20 cellular contexts compared by ENCODE assay signal in genomic region chr16:35365675-35366074, GRCh38.
"Had no signal": no experiment of that assay in that cellular context is flagged by ENCODE, and none has a peak within 500 bp of the region (broad histone marks: within the 10 kb centered on the region; RNA-seq: fewer than 3 reads in every experiment).

No MANE protein-coding gene starts in this region.

- H3K4me3 ChIP-seq: dorsolateral prefrontal cortex, gastrocnemius medialis, neural progenitor cell, tibial artery had no signal

- ATAC-seq: activated CD8-positive, alpha-beta memory T cell treated with anti-CD3 and anti-CD28 coated beads, Interleukin-2, amount 10 ng/mL, durations not matched to agents 7 days and 5 days; gastrocnemius medialis; naive thymus-derived CD4-positive, alpha-beta T cell had no signal

- FAIRE-seq: colon, urothelium cell line had no signal

- H3K4me2 ChIP-seq: neural progenitor cell had no signal

- H3K27me3 ChIP-seq: gastrocnemius medialis, neural progenitor cell, tibial artery had no signal

- H3K4me1 ChIP-seq: gastrocnemius medialis, neural progenitor cell, tibial artery had no signal

- DNase-seq: activated B cell treated with CpG ODN at 0.5 μM for 24 hours; activated CD4-positive, alpha-beta memory T cell treated with anti-CD3 and anti-CD28 coated beads, Interleukin-2, amount 10 ng/mL, durations not matched to agents 7 days and 5 days; activated CD4-positive, alpha-beta T cell treated with anti-CD3 and anti-CD28 coated beads for 4 hours; activated CD8-positive, alpha-beta memory T cell treated with anti-CD3 and anti-CD28 coated beads, Interleukin-2, amount 10 ng/mL, durations not matched to agents 7 days and 5 days; activated naive CD4-positive, alpha-beta T cell treated with Interleukin-2 at 50 U/mL for 16 hours; activated naive CD8-positive, alpha-beta T cell treated with anti-CD3 and anti-CD28 coated beads, Interleukin-2, amount 10 ng/mL, durations not matched to agents 7 days and 5 days; amygdala; caudate nucleus; dorsolateral prefrontal cortex; erythroblast; immature natural killer cell; mesenchymal stem cell; naive thymus-derived CD4-positive, alpha-beta T cell; stimulated activated CD4-positive, alpha-beta T cell treated with anti-CD3 and anti-CD28 coated beads, Interleukin-2, amount 100 ng/mL, for 24 hours; stimulated activated naive CD4-positive, alpha-beta T cell treated with Interleukin-2 at 50 U/mL for 16 hours; tibial artery had no signal

- H3K9ac ChIP-seq: neural progenitor cell had no signal

- H3K27ac ChIP-seq: dorsolateral prefrontal cortex, neural progenitor cell, tibial artery had no signal

- H3K36me3 ChIP-seq: gastrocnemius medialis, neural progenitor cell, tibial artery had no signal

- H2AFZ ChIP-seq: neural progenitor cell had no signal

- H3K9me3 ChIP-seq: gastrocnemius medialis, tibial artery had no signal
